ENCODE assay signal across 18 cellular contexts in genomic region chrX:40061871-40062524, GRCh38. TPM values are rescaled to one million over a fixed set of nuclear protein-coding genes. Genes with fewer than 3 reads are reported as not detected.
DNase-seq lines count a peak whose midpoint lies in the region; ATAC-seq and TF ChIP-seq lines count a peak whose summit lies in the region.
"Had no signal": no experiment of that assay in that cellular context is flagged by ENCODE, and none has a peak within 500 bp of the region (broad histone marks: within the 10 kb centered on the region; RNA-seq: fewer than 3 reads in every experiment).

No MANE protein-coding gene starts in this region.

- TF ChIP-seq CTCF in sigmoid colon (IDR thresholded peaks at IDR 0.05): no peak

- DNase-seq in activated CD4-positive, alpha-beta T cell treated with anti-CD3 and anti-CD28 coated beads, Interleukin-2, amount 10 ng/mL, durations not matched to agents 7 days and 5 days: peak; percentile 35
- DNase-seq in activated CD4-positive, alpha-beta T cell treated with anti-CD3 and anti-CD28 coated beads, Interleukin-2, amount 50 U/mL, for 1 hour: no peak
- DNase-seq in H7 (peak; percentile 80), sigmoid colon (no peak), erythroblast (lab: John Stamatoyannopoulos, UW) (no peak)
- DNase-seq in effector CD8-positive, alpha-beta T cell (lab: John Stamatoyannopoulos, UW): peak; percentile 6
- DNase-seq in natural killer cell treated with Interleukin-12 subunit alpha and Interleukin-12 subunit beta and Interleukin-15 and Interleukin-18, amount 100 ng/mL, for 72 hours (ENCODE audit: low spot score): no peak
- DNase-seq: COR-L47; gastrocnemius medialis; NCI-H2081 treated with DMSO at 0.1 percent for 48 hours; NCI-H82; right cardiac atrium; stimulated activated CD4-positive, alpha-beta T cell treated with anti-CD3 and anti-CD28 coated beads, Interleukin-1b, Interleukin-23, amount 100 ng/mL, for 48 hours; transverse colon had no signal

- peak overlapping the region; percentile 32 for H3K4me3 Mint-ChIP-seq in activated CD4-positive, alpha-beta T cell treated with anti-CD3 and anti-CD28 coated beads, Interleukin-2, amount 10 ng/mL, durations not matched to agents 7 days and 5 days
- no peak overlapping the region for H3K4me3 Mint-ChIP-seq in natural killer cell treated with Interleukin-12 subunit alpha and Interleukin-12 subunit beta and Interleukin-15 and Interleukin-18, amount 100 ng/mL, for 72 hours
- H3K4me3 Mint-ChIP-seq: memory B cell had no signal

- H3K36me3 ChIP-seq in H7 (replicated peaks; ENCODE audit: control insufficient read depth, insufficient read depth, low read length): peaks cover 24% of the 10 kb centered on the region
- peaks cover 0 to 35% (median 6%) of the 10 kb centered on the region in 4 donors for H3K36me3 ChIP-seq in sigmoid colon
- H3K36me3 ChIP-seq: transverse colon had no signal

- H3K36me3 Mint-ChIP-seq in activated CD4-positive, alpha-beta T cell treated with anti-CD3 and anti-CD28 coated beads, Interleukin-2, amount 10 ng/mL, durations not matched to agents 7 days and 5 days (ENCODE audit: low read depth): peaks cover 54% of the 10 kb centered on the region
- H3K36me3 Mint-ChIP-seq in natural killer cell treated with Interleukin-12 subunit alpha and Interleukin-12 subunit beta and Interleukin-15 and Interleukin-18, amount 100 ng/mL, for 72 hours: peaks cover 4% of the 10 kb centered on the region

- no peaks in the 10 kb centered on the region for H3K9me3 Mint-ChIP-seq in activated CD4-positive, alpha-beta T cell treated with anti-CD3 and anti-CD28 coated beads, Interleukin-2, amount 10 ng/mL, durations not matched to agents 7 days and 5 days
- H3K9me3 Mint-ChIP-seq in natural killer cell treated with Interleukin-12 subunit alpha and Interleukin-12 subunit beta and Interleukin-15 and Interleukin-18, amount 100 ng/mL, for 72 hours: no peaks in the 10 kb centered on the region
- H3K9me3 Mint-ChIP-seq: memory B cell had no signal

- no peak for ATAC-seq in natural killer cell treated with Interleukin-12 subunit alpha and Interleukin-12 subunit beta and Interleukin-15 and Interleukin-18, amount 100 ng/mL, for 72 hours
- no peak for ATAC-seq in GM21423 (IDR thresholded peaks at IDR 0.05; ENCODE audit: unreplicated experiment)
- ATAC-seq: gastrocnemius medialis, Panc1, right cardiac atrium had no signal

- H3K4me3 ChIP-seq in H7 (ENCODE audit: insufficient read depth, low read depth, low read length): no peak overlapping the region
- no peak overlapping the region for H3K4me3 ChIP-seq in sigmoid colon
- H3K4me3 ChIP-seq: gastrocnemius medialis, transverse colon had no signal

- CTCF ChIA-PET in activated CD4-positive, alpha-beta T cell treated with anti-CD3 and anti-CD28 coated beads, Interleukin-2, amount 10 ng/mL, durations not matched to agents 7 days and 5 days (lab: Charles Lee): interaction anchor here (1.2 kb wide), 1 partner anchor 251 kb away, joined by 3 read pairs; no protein-coding TSS in a partner anchor

- peaks cover 52% of the 10 kb centered on the region for H3K4me1 Mint-ChIP-seq in activated CD4-positive, alpha-beta T cell treated with anti-CD3 and anti-CD28 coated beads, Interleukin-2, amount 10 ng/mL, durations not matched to agents 7 days and 5 days
- H3K4me1 Mint-ChIP-seq in natural killer cell treated with Interleukin-12 subunit alpha and Interleukin-12 subunit beta and Interleukin-15 and Interleukin-18, amount 100 ng/mL, for 72 hours (ENCODE audit: low read depth in 2 of 2): peaks cover 9 to 22% of the 10 kb centered on the region in 2 donors
- H3K4me1 Mint-ChIP-seq: memory B cell had no signal

- H3K4me1 ChIP-seq in sigmoid colon: peaks cover 0 to 18% (median 16%) of the 10 kb centered on the region in 4 donors
- H3K4me1 ChIP-seq: gastrocnemius medialis had no signal

- H3K27me3 Mint-ChIP-seq in activated CD4-positive, alpha-beta T cell treated with anti-CD3 and anti-CD28 coated beads, Interleukin-2, amount 10 ng/mL, durations not matched to agents 7 days and 5 days: no peaks in the 10 kb centered on the region
- H3K27me3 Mint-ChIP-seq in natural killer cell treated with Interleukin-12 subunit alpha and Interleukin-12 subunit beta and Interleukin-15 and Interleukin-18, amount 100 ng/mL, for 72 hours: peaks cover 0 to 4% of the 10 kb centered on the region in 2 donors
- H3K27me3 Mint-ChIP-seq: memory B cell had no signal

- H3K27ac ChIP-seq in sigmoid colon: peak overlapping the region in 3 of 4 donors; percentile 67 to 74 (median 74)
- H3K27ac ChIP-seq: gastrocnemius medialis, neutrophil had no signal

- 84 to 92% methylated on average over 30 of the region's 30 CpGs for WGBS in sigmoid colon, 2 donors

- H3K27ac Mint-ChIP-seq in activated CD4-positive, alpha-beta T cell treated with anti-CD3 and anti-CD28 coated beads, Interleukin-2, amount 10 ng/mL, durations not matched to agents 7 days and 5 days: peak overlapping the region; percentile 82
- no peak overlapping the region for H3K27ac Mint-ChIP-seq in natural killer cell treated with Interleukin-12 subunit alpha and Interleukin-12 subunit beta and Interleukin-15 and Interleukin-18, amount 100 ng/mL, for 72 hours
- H3K27ac Mint-ChIP-seq: memory B cell had no signal

- intact Hi-C loops in sigmoid colon (cut with DNase I): loop anchor here (2.0 to 10.0 kb wide), 2 partner anchors 47 to 203 kb away; no protein-coding TSS in a partner anchor

- no peaks in the 10 kb centered on the region for H3K9me3 ChIP-seq in sigmoid colon
- H3K9me3 ChIP-seq: gastrocnemius medialis, neutrophil, transverse colon had no signal

- POLR2A ChIA-PET in activated CD4-positive, alpha-beta T cell treated with anti-CD3 and anti-CD28 coated beads, Interleukin-2, amount 10 ng/mL, durations not matched to agents 7 days and 5 days (lab: Charles Lee): no interaction called here

- no peak for TF ChIP-seq POLR2A in sigmoid colon (IDR thresholded peaks at IDR 0.05)
- no peak for TF ChIP-seq POLR2A in erythroblast (IDR thresholded peaks at IDR 0.05; ENCODE audit: low read length)

- no peak for TF ChIP-seq EP300 in sigmoid colon (IDR thresholded peaks at IDR 0.05)

- no peaks in the 10 kb centered on the region for H3K27me3 ChIP-seq in H7 (ENCODE audit: control insufficient read depth, insufficient read depth, low read length)
- no peaks in the 10 kb centered on the region for H3K27me3 ChIP-seq in sigmoid colon
- H3K27me3 ChIP-seq: gastrocnemius medialis, neutrophil, transverse colon had no signal

RNA-seq across cellular contexts. Expression of gene BCOR, which starts 35.8 kb away (rescaled TPM):
- total RNA-seq in activated CD4-positive, alpha-beta T cell treated with anti-CD3 and anti-CD28 coated beads, Interleukin-2, amount 10 ng/mL, durations not matched to agents 7 days and 5 days: 10 to 100 TPM; 53.1 to 54.9 TPM
- 32.5 and 51.0 TPM in 2 replicates for total RNA-seq in H7 (2014; rRNA removed; shearing (Covaris generic))
- 10 to 100 TPM; 15.8 to 31.6 (median 23.0) TPM for total RNA-seq in sigmoid colon
- 10 to 100 TPM in 1 of 3 donors, 1 to 10 TPM in 2; 3.5 to 11.5 (median 3.6) TPM for polyA plus RNA-seq in sigmoid colon
- total RNA-seq in natural killer cell treated with Interleukin-12 subunit alpha and Interleukin-12 subunit beta and Interleukin-15 and Interleukin-18, amount 100 ng/mL, for 72 hours: 10 to 100 TPM; 52.3 to 56.7 TPM

Comparison
In these comparisons a context has a peak if more than half of its experiments do, and no peak if none do; other contexts are left out.
1. DNase-seq: peak in activated CD4-positive, alpha-beta T cell treated with anti-CD3 and anti-CD28 coated beads, Interleukin-2, amount 10 ng/mL, durations not matched to agents 7 days and 5 days (single experiment), H7 (single experiment) and effector CD8-positive, alpha-beta T cell (single experiment); none in activated CD4-positive, alpha-beta T cell treated with anti-CD3 and anti-CD28 coated beads, Interleukin-2, amount 50 U/mL, for 1 hour (single experiment), sigmoid colon (single experiment), natural killer cell treated with Interleukin-12 subunit alpha and Interleukin-12 subunit beta and Interleukin-15 and Interleukin-18, amount 100 ng/mL, for 72 hours (single experiment) and erythroblast (0 of 2).